ENCODE assay signal across 12 cellular contexts in the genomic region with DNA sequence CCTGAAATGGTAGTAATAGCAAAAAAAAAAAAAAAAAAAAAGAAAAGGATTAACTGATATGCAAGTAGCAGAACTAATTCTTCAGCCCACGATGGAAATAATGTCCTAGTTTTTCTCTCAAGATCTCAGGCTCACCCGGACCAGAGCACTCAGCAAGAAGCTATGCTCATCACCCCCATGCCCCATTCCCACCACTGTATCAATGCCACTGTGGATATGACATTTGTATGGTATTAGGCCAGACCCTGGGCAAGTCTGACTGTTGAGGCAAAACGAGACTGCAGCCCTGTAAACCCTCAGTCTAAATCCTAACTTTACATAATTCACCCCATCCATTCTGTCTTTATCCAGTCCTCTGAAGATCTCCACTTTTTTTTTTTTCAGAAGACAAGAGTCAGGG.
DNase-seq lines count a peak whose midpoint lies in the region; ATAC-seq, FAIRE-seq and TF ChIP-seq lines count a peak whose summit lies in the region.
"Had no signal": no experiment of that assay in that cellular context is flagged by ENCODE, and none has a peak within 500 bp of the region (broad histone marks: within the 10 kb centered on the region; RNA-seq: fewer than 3 reads in every experiment).

No MANE protein-coding gene starts in this region.

- H3K27ac Mint-ChIP-seq in activated CD4-positive, alpha-beta memory T cell treated with anti-CD3 and anti-CD28 coated beads, Interleukin-2, amount 10 ng/mL, durations not matched to agents 7 days and 5 days, result peak overlapping the region; percentile 77
- no peak overlapping the region for H3K27ac Mint-ChIP-seq in endothelial cell (ENCODE audit: unreplicated experiment)

- no peak for DNase-seq in activated T-cell treated with anti-CD3 and anti-CD28 coated beads, Interleukin-2, amount 50 U/mL, for 4 hours
- DNase-seq in activated T-cell treated with anti-CD3 and anti-CD28 coated beads, Interleukin-2, amount 50 U/mL, for 1 hour, result no peak
- no peak for DNase-seq in activated CD4-positive, alpha-beta memory T cell treated with anti-CD3 and anti-CD28 coated beads, Interleukin-2, amount 10 ng/mL, durations not matched to agents 7 days and 5 days
- no peak for DNase-seq in kidney
- no peak for DNase-seq in stomach
- DNase-seq in endothelial cell (ENCODE audit: low spot score), result no peak
- no peak for DNase-seq in AG20443 (ENCODE audit: low spot score)
- DNase-seq in medulla oblongata (ENCODE audit: extremely low spot score), result no peak
- DNase-seq: activated effector memory CD4-positive, alpha-beta T cell treated with Interleukin-2 at 50 U/mL for 16 hours; NCI-H187; small intestine had no signal

- H3K36me3 ChIP-seq in kidney (ENCODE audit: control insufficient read depth in 1 of 2, insufficient read depth in 2 of 2, low read length in 2 of 2) (peaks cover 2 to 11% of the 10 kb centered on the region in 2 donors), stomach (peaks cover 0 to 12% (median 0%) of the 10 kb centered on the region in 4 donors)

- TF ChIP-seq EP300 in stomach (IDR thresholded peaks at IDR 0.05), result no peak

- H3K4me3 ChIP-seq in kidney (ENCODE audit: low read length in 2 of 2) (no peak overlapping the region), stomach (no peak overlapping the region)

- no peaks in the 10 kb centered on the region for H3K9me3 Mint-ChIP-seq in activated T-cell treated with anti-CD3 and anti-CD28 coated beads, Interleukin-2, amount 50 U/mL, for 4 hours
- H3K9me3 Mint-ChIP-seq in activated CD4-positive, alpha-beta memory T cell treated with anti-CD3 and anti-CD28 coated beads, Interleukin-2, amount 10 ng/mL, durations not matched to agents 7 days and 5 days, result no peaks in the 10 kb centered on the region
- no peaks in the 10 kb centered on the region for H3K9me3 Mint-ChIP-seq in endothelial cell (ENCODE audit: unreplicated experiment)

- peak overlapping the region; percentile 94 to 95 for H3K27ac ChIP-seq in kidney (ENCODE audit: low read depth in 2 of 2, low read length in 2 of 2)
- H3K27ac ChIP-seq in stomach, result peak overlapping the region in 4 of 5 donors; percentile 82 to 93 (median 82)

- H3K36me3 Mint-ChIP-seq in activated T-cell treated with anti-CD3 and anti-CD28 coated beads, Interleukin-2, amount 50 U/mL, for 4 hours (ENCODE audit: insufficient read depth), result peaks cover 70% of the 10 kb centered on the region
- H3K36me3 Mint-ChIP-seq in activated CD4-positive, alpha-beta memory T cell treated with anti-CD3 and anti-CD28 coated beads, Interleukin-2, amount 10 ng/mL, durations not matched to agents 7 days and 5 days (ENCODE audit: low read depth), result peaks cover 80% of the 10 kb centered on the region
- no peaks in the 10 kb centered on the region for H3K36me3 Mint-ChIP-seq in endothelial cell (ENCODE audit: low read depth, unreplicated experiment)

- H3K27me3 Mint-ChIP-seq in activated T-cell treated with anti-CD3 and anti-CD28 coated beads, Interleukin-2, amount 50 U/mL, for 4 hours (ENCODE audit: low read depth), result no peaks in the 10 kb centered on the region
- no peaks in the 10 kb centered on the region for H3K27me3 Mint-ChIP-seq in activated CD4-positive, alpha-beta memory T cell treated with anti-CD3 and anti-CD28 coated beads, Interleukin-2, amount 10 ng/mL, durations not matched to agents 7 days and 5 days
- H3K27me3 Mint-ChIP-seq in endothelial cell (ENCODE audit: unreplicated experiment), result peaks cover 1% of the 10 kb centered on the region

- POLR2A ChIA-PET in activated CD4-positive, alpha-beta memory T cell treated with anti-CD3 and anti-CD28 coated beads, Interleukin-2, amount 10 ng/mL, durations not matched to agents 7 days and 5 days (lab: Charles Lee), result no interaction called here

- H3K4me1 Mint-ChIP-seq in activated T-cell treated with anti-CD3 and anti-CD28 coated beads, Interleukin-2, amount 50 U/mL, for 4 hours (ENCODE audit: low read depth), result peaks cover 96% of the 10 kb centered on the region
- peaks cover 95% of the 10 kb centered on the region for H3K4me1 Mint-ChIP-seq in activated CD4-positive, alpha-beta memory T cell treated with anti-CD3 and anti-CD28 coated beads, Interleukin-2, amount 10 ng/mL, durations not matched to agents 7 days and 5 days
- no peaks in the 10 kb centered on the region for H3K4me1 Mint-ChIP-seq in endothelial cell (ENCODE audit: unreplicated experiment)

- peak overlapping the region; percentile 35 for H3K4me3 Mint-ChIP-seq in activated T-cell treated with anti-CD3 and anti-CD28 coated beads, Interleukin-2, amount 50 U/mL, for 4 hours
- H3K4me3 Mint-ChIP-seq in activated CD4-positive, alpha-beta memory T cell treated with anti-CD3 and anti-CD28 coated beads, Interleukin-2, amount 10 ng/mL, durations not matched to agents 7 days and 5 days, result no peak overlapping the region
- no peak overlapping the region for H3K4me3 Mint-ChIP-seq in endothelial cell (ENCODE audit: unreplicated experiment)

- FAIRE-seq in kidney (lab: Jason Lieb, UNC), result no peak
- FAIRE-seq: H1, small intestine had no signal

- no peak for TF ChIP-seq POLR2A in stomach (IDR thresholded peaks at IDR 0.05)

- H3K9me3 ChIP-seq in kidney (ENCODE audit: control insufficient read depth in 1 of 2, low read length in 2 of 2) (no peaks in the 10 kb centered on the region), stomach (no peaks in the 10 kb centered on the region)

- TF ChIP-seq CTCF in kidney (IDR thresholded peaks at IDR 0.05; ENCODE audit: borderline replicate concordance, extremely low read depth, insufficient read depth) (no peak), stomach (IDR thresholded peaks at IDR 0.05) (no peak), endothelial cell (IDR thresholded peaks at IDR 0.05; ENCODE audit: unreplicated experiment) (no peak)

- H3K9ac ChIP-seq in kidney (ENCODE audit: low read length in 2 of 2), result peak overlapping the region in 1 of 2 donors; percentile 72

- H3K27me3 ChIP-seq in stomach, result no peaks in the 10 kb centered on the region

- 54 to 79% (median 72%) methylated on average over 3 of the region's 3 CpGs for WGBS in stomach, 5 donors

- ATAC-seq in activated T-cell treated with anti-CD3 and anti-CD28 coated beads, Interleukin-2, amount 50 U/mL, for 4 hours, result no peak

- intact Hi-C loops in kidney (cut with DNase I), result no loop called here
- intact Hi-C loops in stomach (cut with DNase I; ENCODE audit: low total_unique reads), result no loop called here

- H3K4me1 ChIP-seq in kidney (ENCODE audit: control insufficient read depth in 1 of 2, insufficient read depth in 1 of 2, low read depth in 1 of 2, low read length in 2 of 2) (peaks cover 57 to 71% of the 10 kb centered on the region in 2 donors), stomach (peaks cover 67 to 98% (median 84%) of the 10 kb centered on the region in 4 donors)

- CTCF ChIA-PET in activated CD4-positive, alpha-beta memory T cell treated with anti-CD3 and anti-CD28 coated beads, Interleukin-2, amount 10 ng/mL, durations not matched to agents 7 days and 5 days (lab: Charles Lee), result interaction anchor here (0.7 kb wide), 1 partner anchor 498 kb away, joined by 3 read pairs; no protein-coding TSS in a partner anchor
